Comparison of ENCODE assay signal across 8 cellular contexts in the genomic region with DNA sequence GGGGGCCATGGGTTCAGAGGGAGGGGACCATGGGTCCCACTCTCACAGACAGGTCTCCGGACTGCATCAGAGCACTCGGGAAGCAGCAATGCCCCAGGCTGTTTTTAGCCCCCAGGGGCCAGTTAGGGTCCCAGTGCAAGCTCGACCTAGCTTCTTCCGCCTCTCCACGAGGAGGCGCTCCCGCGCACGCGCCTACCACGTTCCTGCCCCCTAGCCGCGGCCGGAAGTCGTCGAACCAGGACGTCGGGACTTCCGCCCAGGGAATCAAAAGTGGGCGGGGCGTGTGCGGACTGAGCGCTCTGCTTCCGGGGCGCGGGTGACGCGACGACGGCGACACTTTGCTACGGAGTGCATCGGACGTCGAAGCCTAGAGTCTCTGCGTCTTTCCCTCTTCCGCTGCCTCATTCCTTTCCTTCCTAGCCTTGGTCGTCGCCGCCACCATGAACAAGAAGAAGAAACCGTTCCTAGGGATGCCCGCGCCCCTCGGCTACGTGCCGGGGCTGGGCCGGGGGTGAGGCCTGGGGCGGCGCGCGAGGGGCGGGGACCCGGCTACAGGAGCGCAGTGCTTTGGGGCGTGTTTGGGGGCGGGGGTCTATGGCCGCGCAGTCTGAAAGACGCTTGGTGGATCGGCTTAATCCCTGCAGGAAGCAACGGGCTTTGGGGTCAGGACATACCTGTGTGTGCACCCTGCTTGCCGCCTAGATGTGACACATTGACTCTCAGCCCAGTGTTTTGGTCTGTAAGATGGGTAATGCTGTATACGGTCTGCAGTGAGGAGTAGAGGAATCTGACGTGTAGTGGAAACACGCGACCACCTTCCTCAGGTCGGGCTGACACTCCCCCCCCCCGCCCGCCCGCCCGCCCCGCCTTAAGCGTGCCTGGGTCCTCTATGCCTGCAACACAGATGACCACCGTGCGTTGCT. TPM values are rescaled to one million over a fixed set of nuclear protein-coding genes. Genes with fewer than 3 reads are reported as not detected.
DNase-seq lines count a peak whose midpoint lies in the region; ATAC-seq and TF ChIP-seq lines count a peak whose summit lies in the region.

A gene with protein sequence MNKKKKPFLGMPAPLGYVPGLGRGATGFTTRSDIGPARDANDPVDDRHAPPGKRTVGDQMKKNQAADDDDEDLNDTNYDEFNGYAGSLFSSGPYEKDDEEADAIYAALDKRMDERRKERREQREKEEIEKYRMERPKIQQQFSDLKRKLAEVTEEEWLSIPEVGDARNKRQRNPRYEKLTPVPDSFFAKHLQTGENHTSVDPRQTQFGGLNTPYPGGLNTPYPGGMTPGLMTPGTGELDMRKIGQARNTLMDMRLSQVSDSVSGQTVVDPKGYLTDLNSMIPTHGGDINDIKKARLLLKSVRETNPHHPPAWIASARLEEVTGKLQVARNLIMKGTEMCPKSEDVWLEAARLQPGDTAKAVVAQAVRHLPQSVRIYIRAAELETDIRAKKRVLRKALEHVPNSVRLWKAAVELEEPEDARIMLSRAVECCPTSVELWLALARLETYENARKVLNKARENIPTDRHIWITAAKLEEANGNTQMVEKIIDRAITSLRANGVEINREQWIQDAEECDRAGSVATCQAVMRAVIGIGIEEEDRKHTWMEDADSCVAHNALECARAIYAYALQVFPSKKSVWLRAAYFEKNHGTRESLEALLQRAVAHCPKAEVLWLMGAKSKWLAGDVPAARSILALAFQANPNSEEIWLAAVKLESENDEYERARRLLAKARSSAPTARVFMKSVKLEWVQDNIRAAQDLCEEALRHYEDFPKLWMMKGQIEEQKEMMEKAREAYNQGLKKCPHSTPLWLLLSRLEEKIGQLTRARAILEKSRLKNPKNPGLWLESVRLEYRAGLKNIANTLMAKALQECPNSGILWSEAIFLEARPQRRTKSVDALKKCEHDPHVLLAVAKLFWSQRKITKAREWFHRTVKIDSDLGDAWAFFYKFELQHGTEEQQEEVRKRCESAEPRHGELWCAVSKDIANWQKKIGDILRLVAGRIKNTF (plus strand): TSS at position 327 of the 923 bp plus-strand sequence. CDS start 114 bp downstream, at position 441.

- H3K4me3 Mint-ChIP-seq in activated T-helper 1 cell treated with anti-CD3 and anti-CD28 coated beads, Interleukin-12 subunit alpha, Interleukin-12 subunit beta, Interleukin-2, Interleukin-4 antibody, amounts not matched to agents 30 ng/mL and 10 ng/mL and 1 ng/mL, durations not matched to agents 14 hours and 24 hours and 36 hours = peak within 1 kb of the TSS; percentile 98
- peak within 1 kb of the TSS; percentile 88 to 97 (median 95) for H3K4me3 Mint-ChIP-seq in naive thymus-derived CD4-positive, alpha-beta T cell
- H3K4me3 Mint-ChIP-seq in stimulated activated naive B cell treated with anti-CD40 and anti-IgM and Interleukin-4, amounts not matched to agents 10 μg/mL and 1 μg/mL and 100 μg/mL, for 72 hours = peak within 1 kb of the TSS; percentile 89 to 91

- ATAC-seq in DND-41 (ENCODE audit: insufficient read depth, low read depth) (peak; percentile 66), GM21786 (IDR thresholded peaks at IDR 0.05; ENCODE audit: unreplicated experiment) (peak; percentile 47)
- peak; percentile 85 for ATAC-seq in naive thymus-derived CD4-positive, alpha-beta T cell
- peak; percentile 65 to 79 for ATAC-seq in stimulated activated naive B cell treated with anti-CD40 and anti-IgM and Interleukin-4, amounts not matched to agents 10 μg/mL and 1 μg/mL and 100 μg/mL, for 72 hours (replicated peaks)

- peak within 1 kb of the TSS; percentile 99 for H3K27ac Mint-ChIP-seq in activated T-helper 1 cell treated with anti-CD3 and anti-CD28 coated beads, Interleukin-12 subunit alpha, Interleukin-12 subunit beta, Interleukin-2, Interleukin-4 antibody, amounts not matched to agents 30 ng/mL and 10 ng/mL and 1 ng/mL, durations not matched to agents 14 hours and 24 hours and 36 hours
- peak within 1 kb of the TSS; percentile 87 to 99 (median 96) for H3K27ac Mint-ChIP-seq in naive thymus-derived CD4-positive, alpha-beta T cell
- H3K27ac Mint-ChIP-seq in stimulated activated naive B cell treated with anti-CD40 and anti-IgM and Interleukin-4, amounts not matched to agents 10 μg/mL and 1 μg/mL and 100 μg/mL, for 72 hours = peak within 1 kb of the TSS; percentile 96

- peaks cover 64% of the 10 kb centered on the region for H3K4me1 Mint-ChIP-seq in activated T-helper 1 cell treated with anti-CD3 and anti-CD28 coated beads, Interleukin-12 subunit alpha, Interleukin-12 subunit beta, Interleukin-2, Interleukin-4 antibody, amounts not matched to agents 30 ng/mL and 10 ng/mL and 1 ng/mL, durations not matched to agents 14 hours and 24 hours and 36 hours (ENCODE audit: low read depth)
- peaks cover 53 to 77% (median 65%) of the 10 kb centered on the region in 7 donors for H3K4me1 Mint-ChIP-seq in naive thymus-derived CD4-positive, alpha-beta T cell
- peaks cover 48 to 71% of the 10 kb centered on the region in 2 donors for H3K4me1 Mint-ChIP-seq in stimulated activated naive B cell treated with anti-CD40 and anti-IgM and Interleukin-4, amounts not matched to agents 10 μg/mL and 1 μg/mL and 100 μg/mL, for 72 hours

- no peaks in the 10 kb centered on the region for H3K9me3 Mint-ChIP-seq in activated T-helper 1 cell treated with anti-CD3 and anti-CD28 coated beads, Interleukin-12 subunit alpha, Interleukin-12 subunit beta, Interleukin-2, Interleukin-4 antibody, amounts not matched to agents 30 ng/mL and 10 ng/mL and 1 ng/mL, durations not matched to agents 14 hours and 24 hours and 36 hours
- H3K9me3 Mint-ChIP-seq in naive thymus-derived CD4-positive, alpha-beta T cell = peaks cover 0 to 5% (median 0%) of the 10 kb centered on the region in 11 donors
- H3K9me3 Mint-ChIP-seq in stimulated activated naive B cell treated with anti-CD40 and anti-IgM and Interleukin-4, amounts not matched to agents 10 μg/mL and 1 μg/mL and 100 μg/mL, for 72 hours = no peaks in the 10 kb centered on the region

- CTCF ChIA-PET in naive thymus-derived CD4-positive, alpha-beta T cell (lab: Charles Lee) = interaction anchor here (0.8 to 2.3 kb wide), 16 partner anchors 8 to 273 kb away, joined by 3 to 27 read pairs (median 5); partner anchors contain the start of genes ARFRP1 and ZGPAT

- peaks cover 36% of the 10 kb centered on the region for H3K36me3 Mint-ChIP-seq in activated T-helper 1 cell treated with anti-CD3 and anti-CD28 coated beads, Interleukin-12 subunit alpha, Interleukin-12 subunit beta, Interleukin-2, Interleukin-4 antibody, amounts not matched to agents 30 ng/mL and 10 ng/mL and 1 ng/mL, durations not matched to agents 14 hours and 24 hours and 36 hours (ENCODE audit: low read depth)
- H3K36me3 Mint-ChIP-seq in naive thymus-derived CD4-positive, alpha-beta T cell = peaks cover 9 to 33% (median 24%) of the 10 kb centered on the region in 5 donors
- H3K36me3 Mint-ChIP-seq in stimulated activated naive B cell treated with anti-CD40 and anti-IgM and Interleukin-4, amounts not matched to agents 10 μg/mL and 1 μg/mL and 100 μg/mL, for 72 hours = peaks cover 29 to 44% of the 10 kb centered on the region in 2 donors

- peak within 1 kb of the TSS; percentile 76 for H3K9ac ChIP-seq in DND-41 (ENCODE audit: low read depth, low read length)

- DNase-seq in DND-41 (peak; percentile 97), Kasumi-1 (lab: John Stamatoyannopoulos, UW) (peak; percentile 97 to 98), RKO (ENCODE audit: low spot score) (peak; percentile 99), fibroblast of gingiva (ENCODE audit: low read depth) (peak; percentile 93)
- peak; percentile 94 for DNase-seq in activated T-helper 1 cell treated with anti-CD3 and anti-CD28 coated beads, Interleukin-12 subunit alpha, Interleukin-12 subunit beta, Interleukin-2, Interleukin-4 antibody, amounts not matched to agents 30 ng/mL and 10 ng/mL and 1 ng/mL, durations not matched to agents 14 hours and 24 hours and 36 hours (ENCODE audit: low spot score)
- DNase-seq in naive thymus-derived CD4-positive, alpha-beta T cell = peak; percentile 89 to 95 (median 92)
- peak; percentile 93 for DNase-seq in stimulated activated naive B cell treated with anti-CD40 and anti-IgM and Interleukin-4, amounts not matched to agents 10 μg/mL and 1 μg/mL and 100 μg/mL, for 72 hours

- POLR2A ChIA-PET in naive thymus-derived CD4-positive, alpha-beta T cell (lab: Charles Lee) = interaction anchor here (0.6 to 2.5 kb wide), 28 partner anchors 13 to 459 kb away, joined by 3 to 37 read pairs (median 4); partner anchors contain the start of genes DNAJC5, GMEB2, LIME1 and RGS19

- peaks cover 52% of the 10 kb centered on the region for H3K79me2 ChIP-seq in DND-41 (ENCODE audit: insufficient read depth, low read length)

- peak within 1 kb of the TSS; percentile 89 for H2AFZ ChIP-seq in DND-41 (ENCODE audit: low read depth, low read length)

- intact Hi-C loops in activated T-helper 1 cell treated with anti-CD3 and anti-CD28 coated beads, Interleukin-12 subunit alpha, Interleukin-12 subunit beta, Interleukin-2, Interleukin-4 antibody, amounts not matched to agents 30 ng/mL and 10 ng/mL and 1 ng/mL, durations not matched to agents 14 hours and 24 hours and 36 hours (cut with micrococcal nuclease) = loop anchor here (1.0 kb wide), 4 partner anchors 25 to 96 kb away; partner anchors contain the start of genes TCEA2 and UCKL1
- intact Hi-C loops in naive thymus-derived CD4-positive, alpha-beta T cell (cut with micrococcal nuclease) = loop anchor here (1.0 to 5.0 kb wide), 14 partner anchors 25 to 461 kb away; partner anchors contain the start of genes RTEL1 (in 2 of the 2), TCEA2 (in 2 of the 2), TPD52L2 (in 2 of the 2) and UCKL1 (in 2 of the 2)

- H3K4me3 ChIP-seq in DND-41 (ENCODE audit: low read depth in 1 of 2, low read length in 2 of 2) = peak within 1 kb of the TSS; percentile 76 to 97
- H3K4me3 ChIP-seq in naive thymus-derived CD4-positive, alpha-beta T cell (ENCODE audit: low read length) = peak within 1 kb of the TSS; percentile 78

- no peaks in the 10 kb centered on the region for H3K9me3 ChIP-seq in DND-41 (ENCODE audit: insufficient read depth, low read length, severe bottlenecking)
- H3K9me3 ChIP-seq in naive thymus-derived CD4-positive, alpha-beta T cell (ENCODE audit: control insufficient read depth in 2 of 3, low read length in 3 of 3) = no peaks in the 10 kb centered on the region

- no peaks in the 10 kb centered on the region for H3K27me3 Mint-ChIP-seq in activated T-helper 1 cell treated with anti-CD3 and anti-CD28 coated beads, Interleukin-12 subunit alpha, Interleukin-12 subunit beta, Interleukin-2, Interleukin-4 antibody, amounts not matched to agents 30 ng/mL and 10 ng/mL and 1 ng/mL, durations not matched to agents 14 hours and 24 hours and 36 hours (ENCODE audit: insufficient read depth)
- H3K27me3 Mint-ChIP-seq in naive thymus-derived CD4-positive, alpha-beta T cell = no peaks in the 10 kb centered on the region
- no peaks in the 10 kb centered on the region for H3K27me3 Mint-ChIP-seq in stimulated activated naive B cell treated with anti-CD40 and anti-IgM and Interleukin-4, amounts not matched to agents 10 μg/mL and 1 μg/mL and 100 μg/mL, for 72 hours

- TF ChIP-seq CTCF in DND-41 (IDR thresholded peaks at IDR 0.05; ENCODE audit: borderline replicate concordance, extremely low read depth, low read length, poor library complexity, severe bottlenecking) = peak; percentile 94

- H3K27ac ChIP-seq in DND-41 (ENCODE audit: low read length) = peak within 1 kb of the TSS; percentile 93
- H3K27ac ChIP-seq in naive thymus-derived CD4-positive, alpha-beta T cell (ENCODE audit: low read depth, low read length) = peak within 1 kb of the TSS; percentile 95

- peaks cover 41% of the 10 kb centered on the region for H3K36me3 ChIP-seq in DND-41 (ENCODE audit: insufficient read depth, low read length)
- H3K36me3 ChIP-seq in naive thymus-derived CD4-positive, alpha-beta T cell (ENCODE audit: control insufficient read depth in 2 of 3, insufficient read depth in 3 of 3, low read length in 3 of 3) = peaks cover 14 to 36% (median 17%) of the 10 kb centered on the region in 3 experiments

- no peaks in the 10 kb centered on the region for H3K27me3 ChIP-seq in DND-41 (ENCODE audit: insufficient read depth, low read length, poor library complexity)
- H3K27me3 ChIP-seq in naive thymus-derived CD4-positive, alpha-beta T cell (ENCODE audit: control insufficient read depth in 2 of 2, insufficient read depth in 2 of 2, low read length in 2 of 2) = no peaks in the 10 kb centered on the region

- peaks cover 47% of the 10 kb centered on the region for H3K4me1 ChIP-seq in DND-41 (ENCODE audit: insufficient read depth, low read length)
- peaks cover 34 to 47% of the 10 kb centered on the region in 2 donors for H3K4me1 ChIP-seq in naive thymus-derived CD4-positive, alpha-beta T cell (ENCODE audit: control insufficient read depth in 2 of 2, insufficient read depth in 2 of 2, low read length in 2 of 2)

- peak within 1 kb of the TSS; percentile 89 for H3K4me2 ChIP-seq in DND-41 (ENCODE audit: insufficient read depth, low read length)

- peaks cover 18% of the 10 kb centered on the region for H4K20me1 ChIP-seq in DND-41 (ENCODE audit: insufficient read depth, low read length)

RNA-seq across cellular contexts. Expression of the gene that starts here (rescaled TPM):
- total RNA-seq in activated T-helper 1 cell treated with anti-CD3 and anti-CD28 coated beads, Interleukin-12 subunit alpha, Interleukin-12 subunit beta, Interleukin-2, Interleukin-4 antibody, amounts not matched to agents 30 ng/mL and 10 ng/mL and 1 ng/mL, durations not matched to agents 14 hours and 24 hours and 36 hours = 82.3 and 83.6 TPM in 2 replicates
- total RNA-seq in naive thymus-derived CD4-positive, alpha-beta T cell = 10 to 100 TPM; 71.2 to 95.8 (median 82.9) TPM
- polyA plus RNA-seq in naive thymus-derived CD4-positive, alpha-beta T cell = 100 to 1,000 TPM in 1 of 2 donors, 10 to 100 TPM in 1; 86.9 to 127 TPM

Comparison
In these comparisons a context has a peak if more than half of its experiments do, and no peak if none do; other contexts are left out.
1. Peak in every context shown above with its lines: DNase-seq, ATAC-seq, H3K4me3 ChIP-seq and H3K27ac ChIP-seq.